In the genomic region with DNA sequence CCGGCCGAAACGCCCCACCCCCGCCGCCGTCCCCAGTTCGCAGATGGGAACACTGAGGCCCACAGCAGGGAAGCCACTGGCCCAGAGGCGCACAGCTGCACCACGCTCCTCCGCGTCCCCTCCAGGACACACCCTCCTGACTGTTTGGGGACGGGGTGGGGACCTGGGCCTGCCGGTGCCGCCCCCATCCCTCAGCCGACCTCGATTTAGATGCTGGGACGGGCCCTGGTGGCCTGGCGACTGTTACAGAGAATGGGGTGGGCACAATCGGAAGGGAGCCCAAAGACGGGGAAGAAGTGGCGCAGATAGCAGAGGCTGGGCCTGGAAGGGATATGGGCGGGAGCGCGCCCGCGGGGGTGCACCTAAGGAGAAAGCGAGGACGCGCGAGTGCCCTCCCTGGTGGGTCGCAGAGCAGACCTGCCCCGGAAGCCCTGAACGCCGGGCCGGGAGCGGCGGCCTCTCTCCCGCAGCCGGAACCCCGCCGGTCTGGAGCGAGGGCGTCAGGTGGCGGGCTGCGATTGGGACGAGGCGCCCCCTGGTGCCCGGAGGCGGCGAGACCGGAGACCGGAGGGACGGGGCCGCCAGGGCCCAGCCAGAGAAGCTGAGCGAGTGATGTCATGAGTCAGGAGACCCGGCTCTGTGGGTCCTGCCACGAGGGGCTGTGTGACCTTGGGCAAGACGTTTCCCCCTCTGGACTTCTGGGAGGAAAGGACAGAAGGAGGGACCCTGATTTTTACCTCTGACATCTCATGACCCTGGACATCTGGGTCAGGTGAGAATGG, we compare ENCODE assay signal across 8 cellular contexts.
DNase-seq lines count a peak whose midpoint lies in the region; ATAC-seq and TF ChIP-seq lines count a peak whose summit lies in the region.

No MANE protein-coding gene starts in this region.

- no peaks in the 10 kb centered on the region for H3K27me3 ChIP-seq in mucosa of rectum (ENCODE audit: control insufficient read depth in 2 of 2, insufficient read depth in 2 of 2, low read length in 2 of 2)

- peaks cover 18 to 25% of the 10 kb centered on the region in 2 donors for H3K4me1 ChIP-seq in mucosa of rectum (ENCODE audit: control insufficient read depth in 2 of 2, insufficient read depth in 2 of 2, low read length in 2 of 2)

- H3K36me3 ChIP-seq in mucosa of rectum (ENCODE audit: control insufficient read depth in 2 of 2, insufficient read depth in 2 of 2, low read length in 2 of 2) = no peaks in the 10 kb centered on the region

- H3K27ac Mint-ChIP-seq in CD14-positive monocyte = peak overlapping the region; percentile 70 to 91 (median 86)

- H3K36me3 Mint-ChIP-seq in CD14-positive monocyte = peaks cover 68 to 69% of the 10 kb centered on the region in 2 donors

- intact Hi-C loops in CD14-positive monocyte (cut with micrococcal nuclease) = loop anchor here (10.0 kb wide), 2 partner anchors 50 to 420 kb away; no protein-coding TSS in a partner anchor

- TF ChIP-seq CTCF in CD14-positive monocyte (IDR thresholded peaks at IDR 0.05) (peak; percentile 99), epithelial cell of proximal tubule (conservative IDR thresholded peaks at IDR 0.05; ENCODE audit: low read depth, low read length) (peak; percentile 74)

- ATAC-seq in HG03439 (IDR thresholded peaks at IDR 0.05; ENCODE audit: unreplicated experiment) = peak; percentile 69

- H3K9me3 ChIP-seq in mucosa of rectum (ENCODE audit: control insufficient read depth in 2 of 2, low read length in 2 of 2) = no peaks in the 10 kb centered on the region

- DNase-seq in CD14-positive monocyte (ENCODE audit: low spot score) (peak; percentile 83), GM19238 (ENCODE audit: insufficient read length, low spot score) (peak; percentile 95), NOMO-1 treated with DMSO at 0.1 percent for 48 hours (lab: John Stamatoyannopoulos, UW; ENCODE audit: unreplicated experiment) (peak; percentile 86), activated T-cell treated with anti-CD3 and anti-CD28 coated beads for 1 hour (ENCODE audit: low read depth) (peak; percentile 81), epithelial cell of proximal tubule (ENCODE audit: low read depth) (no peak)
- DNase-seq in stimulated activated CD8-positive, alpha-beta memory T cell treated with anti-CD3 and anti-CD28 coated beads, Interleukin-4, amount 100 ng/mL, for 4 hours (ENCODE audit: low read depth in 2 of 2, low spot score in 1 of 2) = peak; percentile 67 to 68

- H3K27ac ChIP-seq in mucosa of rectum (ENCODE audit: low read depth in 2 of 2, low read length in 2 of 2) = peak overlapping the region; percentile 93 to 95

- peaks cover 10 to 23% (median 23%) of the 10 kb centered on the region in 3 donors for H3K27me3 Mint-ChIP-seq in CD14-positive monocyte (ENCODE audit: low read depth in 3 of 3)

- peak overlapping the region; percentile 93 to 95 for H3K4me3 Mint-ChIP-seq in CD14-positive monocyte

- H3K9me3 Mint-ChIP-seq in CD14-positive monocyte = no peaks in the 10 kb centered on the region

- H3K9ac ChIP-seq in mucosa of rectum (ENCODE audit: low read depth in 1 of 2, low read length in 2 of 2) = peak overlapping the region; percentile 95 to 98

- H3K4me1 Mint-ChIP-seq in CD14-positive monocyte = peaks cover 81% of the 10 kb centered on the region

- H3K4me3 ChIP-seq in epithelial cell of proximal tubule (ENCODE audit: low read depth, low read length) = peak overlapping the region; percentile 78
- peak overlapping the region; percentile 79 to 85 for H3K4me3 ChIP-seq in mucosa of rectum (ENCODE audit: low read length in 2 of 2)
